ENCODE assay signal across 27 cellular contexts in the genomic region with DNA sequence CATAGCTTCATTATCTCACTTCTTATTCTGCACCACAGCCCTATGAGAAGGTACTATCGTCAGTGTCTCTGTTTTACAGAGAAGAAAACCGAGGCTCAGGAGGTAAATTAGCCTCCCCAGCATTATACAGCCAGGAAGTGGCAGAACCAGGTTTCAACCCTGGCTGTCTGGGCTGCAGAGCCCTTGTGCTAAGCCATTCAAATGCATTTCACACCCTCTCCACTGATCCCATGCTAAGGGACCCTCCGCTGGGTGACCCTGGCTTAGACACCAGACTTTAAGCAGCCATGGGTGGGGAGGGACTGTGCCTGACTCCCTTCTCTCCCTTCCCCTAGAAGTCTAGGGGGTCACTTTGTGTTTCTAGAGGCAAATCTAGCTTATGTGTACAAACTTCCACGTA.
"Had no signal": no experiment of that assay in that cellular context is flagged by ENCODE, and none has a peak within 500 bp of the region (broad histone marks: within the 10 kb centered on the region; RNA-seq: fewer than 3 reads in every experiment).

No MANE protein-coding gene starts in this region.

- DNase-seq: activated CD4-positive, alpha-beta memory T cell treated with anti-CD3 and anti-CD28 coated beads, Interleukin-2, amount 10 ng/mL, durations not matched to agents 7 days and 5 days; activated CD4-positive, alpha-beta T cell treated with anti-CD3 and anti-CD28 coated beads for 36 hours; activated CD4-positive, alpha-beta T cell treated with anti-CD3 and anti-CD28 coated beads, Interleukin-2, amount 50 U/mL, for 1 hour; activated CD8-positive, alpha-beta memory T cell treated with anti-CD3 and anti-CD28 coated beads, Interleukin-2, amount 50 U/mL, for 4 hours; activated gamma-delta T cell treated with Interleukin-2 at 50 U/mL for 16 hours; activated naive CD4-positive, alpha-beta T cell treated with anti-CD3 and anti-CD28 coated beads, Interleukin-2, amount 10 ng/mL, durations not matched to agents 7 days and 5 days; activated naive CD8-positive, alpha-beta T cell treated with anti-CD3 and anti-CD28 coated beads for 36 hours; activated T-cell treated with anti-CD3 and anti-CD28 coated beads, Interleukin-2, amount 50 U/mL, for 72 hours; brain microvascular endothelial cell; NCI-H1048; NCI-H1417; NCI-H1930; NCI-H2107; NCI-H2171 treated with DMSO at 0.1 percent for 48 hours; NCI-H226; NCI-H526 treated with DMSO at 0.1 percent for 48 hours; NCI-H82; OCI-M1; Peyer's patch; Right ventricle myocardium superior; SJCRH30; SK-N-SH; T-helper 1 cell had no signal

- H3K27ac ChIP-seq: brain microvascular endothelial cell, cardiac muscle cell, Peyer's patch, RWPE1, SJCRH30, VCaP had no signal

- H3K27ac Mint-ChIP-seq: activated CD4-positive, alpha-beta memory T cell treated with anti-CD3 and anti-CD28 coated beads, Interleukin-2, amount 10 ng/mL, durations not matched to agents 7 days and 5 days; activated CD4-positive, alpha-beta T cell treated with anti-CD3 and anti-CD28 coated beads for 36 hours; activated naive CD4-positive, alpha-beta T cell treated with anti-CD3 and anti-CD28 coated beads, Interleukin-2, amount 10 ng/mL, durations not matched to agents 7 days and 5 days; activated naive CD8-positive, alpha-beta T cell treated with anti-CD3 and anti-CD28 coated beads for 36 hours; activated T-cell treated with anti-CD3 and anti-CD28 coated beads, Interleukin-2, amount 50 U/mL, for 72 hours; activated T-helper 2 cell treated with anti-CD3 and anti-CD28 coated beads, Interferon-gamma antibody, Interleukin-2, Interleukin-4, amounts not matched to agents 10 μg/mL and 5 μg/mL and 100 μg/mL, durations not matched to agents 14 hours and 24 hours and 36 hours had no signal

- H3K4me3 Mint-ChIP-seq: activated CD4-positive, alpha-beta memory T cell treated with anti-CD3 and anti-CD28 coated beads, Interleukin-2, amount 10 ng/mL, durations not matched to agents 7 days and 5 days; activated CD4-positive, alpha-beta T cell treated with anti-CD3 and anti-CD28 coated beads for 36 hours; activated naive CD4-positive, alpha-beta T cell treated with anti-CD3 and anti-CD28 coated beads, Interleukin-2, amount 10 ng/mL, durations not matched to agents 7 days and 5 days; activated naive CD8-positive, alpha-beta T cell treated with anti-CD3 and anti-CD28 coated beads for 36 hours; activated T-cell treated with anti-CD3 and anti-CD28 coated beads, Interleukin-2, amount 50 U/mL, for 72 hours had no signal

- ATAC-seq: activated CD4-positive, alpha-beta T cell treated with anti-CD3 and anti-CD28 coated beads for 36 hours; activated T-cell treated with anti-CD3 and anti-CD28 coated beads, Interleukin-2, amount 50 U/mL, for 72 hours had no signal

- H3K4me1 Mint-ChIP-seq: activated CD4-positive, alpha-beta memory T cell treated with anti-CD3 and anti-CD28 coated beads, Interleukin-2, amount 10 ng/mL, durations not matched to agents 7 days and 5 days; activated CD4-positive, alpha-beta T cell treated with anti-CD3 and anti-CD28 coated beads for 36 hours; activated naive CD4-positive, alpha-beta T cell treated with anti-CD3 and anti-CD28 coated beads, Interleukin-2, amount 10 ng/mL, durations not matched to agents 7 days and 5 days; activated naive CD8-positive, alpha-beta T cell treated with anti-CD3 and anti-CD28 coated beads for 36 hours had no signal

- H3K4me2 ChIP-seq: SK-N-SH had no signal

- H3K4me1 ChIP-seq: Peyer's patch, SJCRH30 had no signal

- H3K9me2 ChIP-seq: SK-N-SH had no signal

- H3K27me3 ChIP-seq: brain microvascular endothelial cell, cardiac muscle cell, Peyer's patch had no signal

- H3K36me3 ChIP-seq: brain microvascular endothelial cell, cardiac muscle cell, Peyer's patch, SJCRH30 had no signal

- H3K9me3 Mint-ChIP-seq: activated CD4-positive, alpha-beta memory T cell treated with anti-CD3 and anti-CD28 coated beads, Interleukin-2, amount 10 ng/mL, durations not matched to agents 7 days and 5 days; activated naive CD4-positive, alpha-beta T cell treated with anti-CD3 and anti-CD28 coated beads, Interleukin-2, amount 10 ng/mL, durations not matched to agents 7 days and 5 days; activated naive CD8-positive, alpha-beta T cell treated with anti-CD3 and anti-CD28 coated beads for 36 hours; activated T-cell treated with anti-CD3 and anti-CD28 coated beads, Interleukin-2, amount 50 U/mL, for 72 hours; activated T-helper 2 cell treated with anti-CD3 and anti-CD28 coated beads, Interferon-gamma antibody, Interleukin-2, Interleukin-4, amounts not matched to agents 10 μg/mL and 5 μg/mL and 100 μg/mL, durations not matched to agents 14 hours and 24 hours and 36 hours had no signal

- H3K4me3 ChIP-seq: cardiac muscle cell, Peyer's patch, SJCRH30 had no signal

- H3K36me3 Mint-ChIP-seq: activated naive CD4-positive, alpha-beta T cell treated with anti-CD3 and anti-CD28 coated beads, Interleukin-2, amount 10 ng/mL, durations not matched to agents 7 days and 5 days; activated naive CD8-positive, alpha-beta T cell treated with anti-CD3 and anti-CD28 coated beads for 36 hours had no signal
